In genomic region chr3:87088984-87089841, GRCh38 we compare ENCODE assay signal across 8 cellular contexts.
DNase-seq lines count a peak whose midpoint lies in the region; ATAC-seq and TF ChIP-seq lines count a peak whose summit lies in the region.

No MANE protein-coding gene starts in this region.

- TF ChIP-seq POLR2A in lower leg skin (IDR thresholded peaks at IDR 0.05): no peak

- H3K4me3 ChIP-seq in choroid plexus epithelial cell (ENCODE audit: low read depth, low read length): peak overlapping the region; percentile 70
- H3K4me3 ChIP-seq in lower leg skin (ENCODE audit: low read depth, poor library complexity, severe bottlenecking): peak overlapping the region; percentile 38

- ATAC-seq in GM18517 (IDR thresholded peaks at IDR 0.05; ENCODE audit: unreplicated experiment) (peak; percentile 63), HG02970 (IDR thresholded peaks at IDR 0.05; ENCODE audit: low FRiP score, unreplicated experiment) (peak; percentile 60)

- H3K27ac ChIP-seq in temporal lobe (ENCODE audit: low read depth, low read length): peak overlapping the region; percentile 93

- intact Hi-C loops in lower leg skin (cut with DNase I; ENCODE audit: low total_unique reads): no loop called here

- DNase-seq in AG08395 (ENCODE audit: low spot score) (peak; percentile 84), NOMO-1 treated with DMSO at 0.1 percent for 48 hours (lab: John Stamatoyannopoulos, UW; ENCODE audit: unreplicated experiment) (peak; percentile 39), choroid plexus epithelial cell (ENCODE audit: low read depth) (peak; percentile 83), lower leg skin (ENCODE audit: low spot score in 2 of 2) (peak; percentile 47 to 89), SK-N-DZ (ENCODE audit: low spot score) (no peak)

- 7 to 23% methylated on average over 34 to 41 of the region's 41 CpGs for WGBS in lower leg skin, 2 donors

- no peak for TF ChIP-seq CTCF in choroid plexus epithelial cell (conservative IDR thresholded peaks at IDR 0.05; ENCODE audit: low read depth, low read length)
- no peak for TF ChIP-seq CTCF in lower leg skin (IDR thresholded peaks at IDR 0.05)
